In the genomic region with DNA sequence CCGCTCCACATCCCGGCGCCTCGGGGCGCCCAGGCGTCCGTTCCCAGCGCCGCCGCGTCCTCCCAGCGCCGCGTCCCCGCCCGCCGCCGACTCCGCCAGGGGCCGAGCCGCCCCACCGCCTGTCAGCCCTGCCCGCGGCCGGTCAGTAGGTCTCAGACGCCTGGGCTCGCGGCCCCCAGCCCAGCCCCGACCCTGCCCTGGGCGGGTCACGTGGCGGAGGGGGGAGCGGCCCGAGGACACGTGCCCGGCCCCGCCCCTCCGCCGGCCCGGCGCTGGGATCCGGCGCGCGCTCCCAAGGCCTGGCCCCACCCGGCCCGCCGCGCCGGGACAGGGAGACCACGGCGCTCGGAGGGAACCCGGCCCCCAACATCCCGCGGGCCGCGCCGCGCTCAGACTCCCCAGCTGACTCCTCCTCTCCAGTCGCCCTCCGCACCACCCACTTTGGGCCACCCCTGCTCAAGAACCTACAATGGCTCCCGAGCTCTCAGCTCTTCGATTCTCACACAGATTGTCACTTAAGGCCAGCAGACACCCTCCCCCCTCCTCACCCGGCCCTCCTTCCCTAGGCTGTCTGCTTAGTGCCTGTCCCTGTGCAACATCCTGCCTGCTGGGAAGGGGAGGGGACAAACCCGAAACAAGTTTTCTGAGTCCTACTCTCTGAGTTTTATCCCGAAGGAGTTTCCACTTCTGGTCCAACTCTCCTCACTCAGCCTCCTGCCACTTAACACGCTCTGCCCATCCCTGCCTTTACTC, we compare ENCODE assay signal across 8 cellular contexts. TPM values are rescaled to one million over a fixed set of nuclear protein-coding genes. Genes with fewer than 3 reads are reported as not detected.
DNase-seq lines count a peak whose midpoint lies in the region; ATAC-seq and TF ChIP-seq lines count a peak whose summit lies in the region.

A gene with protein sequence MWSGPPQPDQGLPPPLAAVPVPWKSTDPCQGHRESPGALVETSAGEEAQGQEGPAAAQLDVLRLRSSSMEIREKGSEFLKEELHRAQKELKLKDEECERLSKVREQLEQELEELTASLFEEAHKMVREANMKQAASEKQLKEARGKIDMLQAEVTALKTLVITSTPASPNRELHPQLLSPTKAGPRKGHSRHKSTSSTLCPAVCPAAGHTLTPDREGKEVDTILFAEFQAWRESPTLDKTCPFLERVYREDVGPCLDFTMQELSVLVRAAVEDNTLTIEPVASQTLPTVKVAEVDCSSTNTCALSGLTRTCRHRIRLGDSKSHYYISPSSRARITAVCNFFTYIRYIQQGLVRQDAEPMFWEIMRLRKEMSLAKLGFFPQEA (minus strand): TSS at position 210 of the 753 bp plus-strand sequence. CDS start 199 bp downstream, at position 11.

- POLR2A ChIA-PET in activated CD4-positive, alpha-beta T cell treated with anti-CD3 and anti-CD28 coated beads for 36 hours (lab: Charles Lee), result interaction anchor here (0.5 kb wide), 1 partner anchor 45 kb away, joined by 3 read pairs; no protein-coding TSS in a partner anchor

- ATAC-seq in activated CD4-positive, alpha-beta T cell treated with anti-CD3 and anti-CD28 coated beads for 36 hours, result peak; percentile 69
- ATAC-seq in lower lobe of right lung (peak; percentile 81 to 83), HG03139 (IDR thresholded peaks at IDR 0.05; ENCODE audit: unreplicated experiment) (no peak)

- CTCF ChIA-PET in activated CD4-positive, alpha-beta T cell treated with anti-CD3 and anti-CD28 coated beads for 36 hours (lab: Charles Lee), result no interaction called here

- H3K36me3 Mint-ChIP-seq in activated CD4-positive, alpha-beta T cell treated with anti-CD3 and anti-CD28 coated beads for 36 hours (ENCODE audit: low read depth), result no peaks in the 10 kb centered on the region

- H3K9me3 ChIP-seq in SK-N-MC (ENCODE audit: low read depth, low read length) (no peaks in the 10 kb centered on the region), lower lobe of right lung (no peaks in the 10 kb centered on the region)
- no peaks in the 10 kb centered on the region for H3K9me3 ChIP-seq in effector memory CD4-positive, alpha-beta T cell (ENCODE audit: control insufficient read depth, low read length)

- H3K27ac ChIP-seq in SK-N-MC (no peak within 1 kb of the TSS), lower lobe of right lung (peak within 1 kb of the TSS; percentile 65)
- no peak within 1 kb of the TSS for H3K27ac ChIP-seq in effector memory CD4-positive, alpha-beta T cell (ENCODE audit: insufficient read depth, low read length, poor library complexity, severe bottlenecking)

- H3K27me3 ChIP-seq in effector memory CD4-positive, alpha-beta T cell (replicated peaks; ENCODE audit: control insufficient read depth, insufficient read depth, low read length, poor library complexity, severe bottlenecking), result peaks cover 8% of the 10 kb centered on the region
- peaks cover 28% of the 10 kb centered on the region for H3K27me3 ChIP-seq in lower lobe of right lung (ENCODE audit: low read depth)

- TF ChIP-seq CTCF in lower lobe of right lung (IDR thresholded peaks at IDR 0.05), result no peak

- H3K36me3 ChIP-seq in SK-N-MC (ENCODE audit: insufficient read depth, low read length), result no peaks in the 10 kb centered on the region
- no peaks in the 10 kb centered on the region for H3K36me3 ChIP-seq in effector memory CD4-positive, alpha-beta T cell (ENCODE audit: control insufficient read depth, insufficient read depth, low read length)
- H3K36me3 ChIP-seq in lower lobe of right lung, result no peaks in the 10 kb centered on the region

- peak; percentile 33 for DNase-seq in activated CD4-positive, alpha-beta T cell treated with anti-CD3 and anti-CD28 coated beads for 36 hours
- DNase-seq in activated CD4-positive, alpha-beta T cell treated with anti-CD3 and anti-CD28 coated beads for 4 hours, result no peak
- DNase-seq in SK-N-MC (ENCODE audit: low read depth, low spot score) (no peak), lower lobe of right lung (no peak), superior temporal gyrus (ENCODE audit: extremely low spot score) (peak; percentile 34), SK-N-DZ (ENCODE audit: low spot score) (no peak)
- DNase-seq in effector memory CD4-positive, alpha-beta T cell, result no peak

- no peaks in the 10 kb centered on the region for H3K9me3 Mint-ChIP-seq in activated CD4-positive, alpha-beta T cell treated with anti-CD3 and anti-CD28 coated beads for 36 hours (ENCODE audit: low read depth)

- no peaks in the 10 kb centered on the region for H3K4me1 ChIP-seq in effector memory CD4-positive, alpha-beta T cell (ENCODE audit: control insufficient read depth, insufficient read depth, low read length, poor library complexity, severe bottlenecking)
- H3K4me1 ChIP-seq in lower lobe of right lung, result peaks cover 24% of the 10 kb centered on the region

- peak within 1 kb of the TSS; percentile 6 for H3K27ac Mint-ChIP-seq in activated CD4-positive, alpha-beta T cell treated with anti-CD3 and anti-CD28 coated beads for 36 hours

- peak within 1 kb of the TSS; percentile 60 for H3K9ac ChIP-seq in SK-N-MC (ENCODE audit: insufficient read length)

- peaks cover 49% of the 10 kb centered on the region for H3K27me3 Mint-ChIP-seq in activated CD4-positive, alpha-beta T cell treated with anti-CD3 and anti-CD28 coated beads for 36 hours

- intact Hi-C loops in activated CD4-positive, alpha-beta T cell treated with anti-CD3 and anti-CD28 coated beads for 36 hours (cut with DNase I, micrococcal nuclease), result no loop called here
- intact Hi-C loops in lower lobe of right lung (cut with DNase I), result no loop called here

- H3K4me1 Mint-ChIP-seq in activated CD4-positive, alpha-beta T cell treated with anti-CD3 and anti-CD28 coated beads for 36 hours, result peaks cover 4% of the 10 kb centered on the region

- H3K4me3 ChIP-seq in SK-N-MC, result peak within 1 kb of the TSS; percentile 79
- peak within 1 kb of the TSS; percentile 39 for H3K4me3 ChIP-seq in effector memory CD4-positive, alpha-beta T cell (ENCODE audit: insufficient read depth, low read depth, low read length, poor library complexity, severe bottlenecking)
- peak within 1 kb of the TSS; percentile 54 for H3K4me3 ChIP-seq in lower lobe of right lung

- H3K4me3 Mint-ChIP-seq in activated CD4-positive, alpha-beta T cell treated with anti-CD3 and anti-CD28 coated beads for 36 hours, result peak within 1 kb of the TSS; percentile 63

RNA-seq across cellular contexts. Expression of the gene that starts here (rescaled TPM):
- under 1 TPM in 1 of 2 experiments, not detected in 1; 0.09 TPM for total RNA-seq in activated CD4-positive, alpha-beta T cell treated with anti-CD3 and anti-CD28 coated beads for 36 hours
- total RNA-seq in lower lobe of right lung, result 11.4 TPM
- 0.42 and 1.0 TPM in 2 replicates for polyA plus RNA-seq in SK-N-DZ (2014; cell fraction: cytosol; rRNA removed)
- 2.1 and 2.9 TPM in 2 replicates for polyA plus RNA-seq in SK-N-DZ (2014; cell fraction: nucleus; rRNA removed)

Comparison
In these comparisons a context has a peak if more than half of its experiments do, and no peak if none do; other contexts are left out.
1. RNA of the gene that starts here (total RNA-seq): 11.4 TPM in lower lobe of right lung (single experiment); 0.09 TPM in activated CD4-positive, alpha-beta T cell treated with anti-CD3 and anti-CD28 coated beads for 36 hours; every median in the first group is over 10 times any median in the second.
2. Peak in DNase-seq and ATAC-seq in activated CD4-positive, alpha-beta T cell treated with anti-CD3 and anti-CD28 coated beads for 36 hours; RNA of the gene not detected or under 1 TPM.
3. Peak in every context shown above with its lines, with median percentiles within 50 percentile points of each other: H3K4me3 ChIP-seq.